Comparison of ENCODE assay signal across 6 cellular contexts in genomic region chr16:70040582-70040981, GRCh38.
DNase-seq lines count a peak whose midpoint lies in the region; ATAC-seq, FAIRE-seq and TF ChIP-seq lines count a peak whose summit lies in the region.
"Not testable (repeated sequence)": the region's sequence is repeated elsewhere in the genome, so short reads cannot be mapped to it uniquely, and the experiment has no call there.

No MANE protein-coding gene starts in this region.

- DNase-seq in D341Med (ENCODE audit: low spot score), result peak; percentile 32
- DNase-seq in left colon; type B pancreatic cell (ENCODE audit: extremely low spot score, unreplicated experiment): not testable (repeated sequence)
- DNase-seq in small intestine, result peak; percentile 76

- peak overlapping the region; percentile 31 for H3K27ac Mint-ChIP-seq in type B pancreatic cell

- ATAC-seq in esophagus mucosa (peak; percentile 90), left colon (peak; percentile 93)

- not testable (repeated sequence) for TF ChIP-seq CTCF in type B pancreatic cell (conservative IDR thresholded peaks at IDR 0.05)

- not testable (repeated sequence) for H3K4me3 Mint-ChIP-seq in type B pancreatic cell

- not testable (repeated sequence) for H3K4me3 ChIP-seq in small intestine (ENCODE audit: low read depth in 1 of 2, low read length in 2 of 2)

- not testable (repeated sequence) for H3K4me1 Mint-ChIP-seq in type B pancreatic cell (ENCODE audit: unreplicated experiment)

- H3K9me3 Mint-ChIP-seq in type B pancreatic cell, result not testable (repeated sequence)

- H3K36me3 Mint-ChIP-seq in type B pancreatic cell, result peaks cover 10% of the 10 kb centered on the region

- not testable (repeated sequence) for H3K36me3 ChIP-seq in small intestine (ENCODE audit: control insufficient read depth in 2 of 2, insufficient read depth in 2 of 2, low read length in 2 of 2)

- H3K4me1 ChIP-seq in small intestine (ENCODE audit: control insufficient read depth in 2 of 2, insufficient read depth in 1 of 2, low read depth in 1 of 2, low read length in 1 of 2), result not testable (repeated sequence)

- not testable (repeated sequence) for H3K27ac ChIP-seq in small intestine (ENCODE audit: low read depth in 1 of 2, low read length in 1 of 2)

- not testable (repeated sequence) for H3K9me3 ChIP-seq in small intestine (ENCODE audit: control insufficient read depth, low read depth)

- 31 to 75% (median 54%) methylated on average over 4 of the region's 4 CpGs for WGBS in small intestine, 3 donors

- H3K27me3 ChIP-seq in small intestine (ENCODE audit: control insufficient read depth in 2 of 2, insufficient read depth in 2 of 2, low read length in 2 of 2), result not testable (repeated sequence)

- H3K27me3 Mint-ChIP-seq in type B pancreatic cell, result not testable (repeated sequence)

- peak; percentile 83 for FAIRE-seq in colon (lab: Jason Lieb, UNC)
- FAIRE-seq in small intestine (lab: Jason Lieb, UNC), result not testable (repeated sequence)

- intact Hi-C loops in left colon (cut with DNase I, micrococcal nuclease), result not testable (repeated sequence)
